Comparison of ENCODE assay signal across 25 cellular contexts in the genomic region with DNA sequence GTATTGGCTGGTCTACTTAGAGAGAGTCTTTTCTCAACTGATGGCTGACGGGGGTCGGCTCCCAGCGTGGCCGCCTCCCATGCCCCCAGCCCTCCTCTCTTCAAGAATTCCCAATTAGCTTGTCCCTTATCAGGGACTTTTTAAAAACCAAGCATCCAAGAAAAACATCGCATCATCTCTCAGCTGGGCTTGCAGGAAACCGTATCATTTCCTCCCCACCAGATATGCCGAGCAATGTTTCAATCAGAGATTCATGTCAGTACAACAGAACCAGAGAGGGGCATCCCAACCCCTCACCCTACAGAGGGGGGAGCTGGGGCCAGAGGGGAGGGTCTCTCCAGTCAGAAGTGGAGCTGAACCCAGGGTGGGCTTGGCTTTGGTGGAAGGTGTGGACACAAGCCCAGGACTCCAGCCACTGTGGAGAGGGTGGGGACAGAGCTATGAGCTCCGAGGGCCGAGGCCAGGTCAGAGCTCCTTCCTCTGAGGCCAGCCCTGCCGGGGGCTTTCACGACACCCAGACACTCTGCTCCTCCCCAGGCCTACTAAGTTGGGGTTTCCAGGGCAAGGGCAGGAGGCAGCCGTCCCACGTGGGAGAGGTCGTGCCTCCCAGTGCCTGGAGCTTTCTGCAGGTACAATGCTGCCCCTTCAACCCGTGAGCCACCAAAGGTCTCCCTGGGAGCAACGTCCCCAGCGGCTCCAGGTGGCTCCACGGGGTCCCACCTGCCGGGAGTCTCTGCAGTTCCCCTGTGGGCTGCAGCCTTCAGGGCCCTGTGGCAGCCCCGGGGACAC. TPM values are rescaled to one million over a fixed set of nuclear protein-coding genes. Genes with fewer than 3 reads are reported as not detected.
"Had no signal": no experiment of that assay in that cellular context is flagged by ENCODE, and none has a peak within 500 bp of the region (broad histone marks: within the 10 kb centered on the region; RNA-seq: fewer than 3 reads in every experiment).

No MANE protein-coding gene starts in this region.

- H3K27ac Mint-ChIP-seq: activated CD4-positive, alpha-beta memory T cell treated with anti-CD3 and anti-CD28 coated beads for 36 hours; activated naive CD4-positive, alpha-beta T cell treated with anti-CD3 and anti-CD28 coated beads, Interleukin-2, amount 10 ng/mL, durations not matched to agents 7 days and 5 days; mesothelial cell of epicardium; naive thymus-derived CD8-positive, alpha-beta T cell had no signal

- H3K4me1 ChIP-seq: gastrocnemius medialis, pancreas, psoas muscle, right lobe of liver, suprapubic skin, transverse colon had no signal

- H3K27me3 ChIP-seq: pancreas, right lobe of liver had no signal

- H3K4me3 ChIP-seq: gastrocnemius medialis, heart right ventricle, pancreas, psoas muscle, right lobe of liver, skin epidermis, stomach, suprapubic skin, transverse colon had no signal

- ATAC-seq: esophagus mucosa; gastrocnemius medialis; naive thymus-derived CD8-positive, alpha-beta T cell; pancreas; psoas muscle had no signal

- H3K36me3 ChIP-seq: gastrocnemius medialis, heart right ventricle, pancreas, right lobe of liver, stomach, suprapubic skin, transverse colon had no signal

- DNase-seq: activated CD4-positive, alpha-beta memory T cell treated with anti-CD3 and anti-CD28 coated beads for 36 hours; activated CD4-positive, alpha-beta T cell treated with anti-CD3 and anti-CD28 coated beads for 48 hours; activated effector memory CD4-positive, alpha-beta T cell treated with Interleukin-2 at 50 U/mL for 16 hours; activated naive CD4-positive, alpha-beta T cell treated with anti-CD3 and anti-CD28 coated beads, Interleukin-2, amount 10 ng/mL, durations not matched to agents 7 days and 5 days; activated T-cell treated with anti-CD3 and anti-CD28 coated beads, Interleukin-2, amount 50 U/mL, for 48 hours; amygdala; effector CD8-positive, alpha-beta T cell; gastrocnemius medialis; heart right ventricle; mammary epithelial cell; naive thymus-derived CD8-positive, alpha-beta T cell; psoas muscle; right lobe of liver; stimulated activated CD4-positive, alpha-beta T cell treated with anti-CD3 and anti-CD28 coated beads, Interleukin-1b, Interleukin-23, amount 100 ng/mL, for 48 hours; stomach; T1000; transverse colon had no signal

- H3K9me3 ChIP-seq: gastrocnemius medialis, pancreas, psoas muscle, right lobe of liver, suprapubic skin, transverse colon had no signal

- H3K36me3 Mint-ChIP-seq: activated CD4-positive, alpha-beta memory T cell treated with anti-CD3 and anti-CD28 coated beads for 36 hours; activated naive CD4-positive, alpha-beta T cell treated with anti-CD3 and anti-CD28 coated beads, Interleukin-2, amount 10 ng/mL, durations not matched to agents 7 days and 5 days; mesothelial cell of epicardium; naive thymus-derived CD8-positive, alpha-beta T cell had no signal

- H3K9me3 Mint-ChIP-seq: activated CD4-positive, alpha-beta memory T cell treated with anti-CD3 and anti-CD28 coated beads for 36 hours; activated naive CD4-positive, alpha-beta T cell treated with anti-CD3 and anti-CD28 coated beads, Interleukin-2, amount 10 ng/mL, durations not matched to agents 7 days and 5 days; mesothelial cell of epicardium had no signal

- H3K27ac ChIP-seq: gastrocnemius medialis, heart right ventricle, pancreas, psoas muscle, right lobe of liver, skin epidermis, stomach, suprapubic skin, transverse colon had no signal

- H3K4me1 Mint-ChIP-seq: activated naive CD4-positive, alpha-beta T cell treated with anti-CD3 and anti-CD28 coated beads, Interleukin-2, amount 10 ng/mL, durations not matched to agents 7 days and 5 days had no signal

- H3K27me3 Mint-ChIP-seq: activated naive CD4-positive, alpha-beta T cell treated with anti-CD3 and anti-CD28 coated beads, Interleukin-2, amount 10 ng/mL, durations not matched to agents 7 days and 5 days had no signal

- H3K4me3 Mint-ChIP-seq: activated CD4-positive, alpha-beta memory T cell treated with anti-CD3 and anti-CD28 coated beads for 36 hours; activated naive CD4-positive, alpha-beta T cell treated with anti-CD3 and anti-CD28 coated beads, Interleukin-2, amount 10 ng/mL, durations not matched to agents 7 days and 5 days; mesothelial cell of epicardium; naive thymus-derived CD8-positive, alpha-beta T cell had no signal

RNA-seq across cellular contexts. Expression of a gene that starts 47.3 kb away (rescaled TPM):
- total RNA-seq: activated CD4-positive, alpha-beta memory T cell treated with anti-CD3 and anti-CD28 coated beads for 36 hours; cerebellum; gastrocnemius medialis; heart right ventricle; mammary epithelial cell; mesothelial cell of epicardium; naive thymus-derived CD8-positive, alpha-beta T cell; pancreas; psoas muscle; right lobe of liver; stomach; T-helper 1 cell treated with Interleukin-12 subunit alpha and Interleukin-12 subunit beta and Interleukin-4 antibody, amounts not matched to agents 30 ng/mL and 1 ng/mL, for 36 hours; transverse colon had no signal
- polyA plus RNA-seq: heart right ventricle; keratinocyte; mammary epithelial cell; naive thymus-derived CD8-positive, alpha-beta T cell; pancreas; psoas muscle; stomach had no signal
